8 cellular contexts compared by ENCODE assay signal in the genomic region with DNA sequence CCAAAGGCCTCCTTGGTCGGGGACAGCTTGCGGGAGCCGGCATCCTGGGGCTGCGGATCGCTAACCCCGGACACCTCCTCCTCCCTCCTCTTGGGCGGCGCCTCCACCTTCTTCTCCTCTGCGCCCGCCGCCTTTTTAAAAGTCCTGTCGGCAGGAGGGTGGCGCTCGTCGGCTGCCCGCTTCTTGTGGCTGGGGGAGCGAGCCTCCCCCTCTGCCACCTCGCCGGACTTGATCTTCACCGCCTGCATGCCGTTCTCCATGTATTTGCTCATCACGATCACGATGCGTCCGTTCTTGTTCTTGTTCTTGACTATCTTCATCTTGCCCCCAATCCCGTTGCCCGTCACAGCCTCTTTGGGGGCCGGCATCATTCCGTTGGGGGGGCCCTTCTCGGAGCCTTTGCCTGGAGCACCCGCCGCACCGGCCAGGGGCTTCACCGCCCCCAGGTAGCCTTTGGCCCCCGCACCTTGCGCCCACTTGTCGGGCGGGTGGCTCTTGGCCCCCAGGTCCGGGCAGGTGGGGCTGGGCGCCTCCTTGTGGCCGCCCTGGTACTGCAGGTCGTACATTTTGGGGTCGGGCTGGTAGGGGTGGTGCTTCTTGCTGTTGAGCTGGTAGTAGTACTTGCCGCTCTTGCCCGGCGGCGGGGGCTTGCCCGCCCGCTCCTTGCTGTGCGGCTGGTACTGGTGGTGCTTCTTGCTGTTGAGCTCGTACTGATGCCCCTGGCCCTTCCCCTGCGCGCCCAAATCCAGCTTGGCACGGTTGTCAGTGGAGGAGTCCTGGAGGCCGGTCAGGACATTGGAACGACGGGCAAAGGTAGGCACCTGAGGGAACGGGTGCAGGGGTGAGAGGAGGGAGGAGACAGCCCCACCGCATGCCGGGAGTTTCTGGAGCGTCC. TPM values are rescaled to one million over a fixed set of nuclear protein-coding genes. Genes with fewer than 3 reads are reported as not detected.
DNase-seq lines count a peak whose midpoint lies in the region; ATAC-seq, FAIRE-seq and TF ChIP-seq lines count a peak whose summit lies in the region.

No MANE protein-coding gene starts in this region.

- no peaks in the 10 kb centered on the region for H3K27me3 ChIP-seq in HCT116 (ENCODE audit: insufficient read depth, low read length)
- no peaks in the 10 kb centered on the region; a peak in 2 of 5 replicates for H3K27me3 ChIP-seq in HepG2 (ENCODE audit: control insufficient read depth in 1 of 2, insufficient read depth in 2 of 2, low read length in 2 of 2)

- RAD21 ChIA-PET in HCT116 (lab: Charles Lee; ENCODE audit: low non-redundant PET in 1 of 2, low total read pairs in 2 of 2, uncharacterized antibody in 2 of 2, unreplicated experiment in 2 of 2): interaction anchor here in 1 of 2 experiments (1.1 kb wide), 1 partner anchor 37 kb away, joined by 3 read pairs; no protein-coding TSS in a partner anchor

- ATAC-seq in HCT116 (no peak), HepG2 (no peak), GM18511 (IDR thresholded peaks at IDR 0.05; ENCODE audit: unreplicated experiment) (no peak), GM18907 (IDR thresholded peaks at IDR 0.05; ENCODE audit: unreplicated experiment) (no peak), HG02840 (IDR thresholded peaks at IDR 0.05; ENCODE audit: low FRiP score, unreplicated experiment) (no peak)

- H3K79me2 ChIP-seq in HCT116 (ENCODE audit: insufficient read depth, low read length): peaks cover 52% of the 10 kb centered on the region
- peaks cover 39% of the 10 kb centered on the region for H3K79me2 ChIP-seq in HepG2 (ENCODE audit: insufficient read depth, low read length)

- TF ChIP-seq POLR2A in HCT116 (IDR thresholded peaks at IDR 0.05; ENCODE audit: borderline replicate concordance, extremely low read depth, insufficient read depth, insufficient read length) (no peak), HepG2 (IDR thresholded peaks at IDR 0.05; ENCODE audit: insufficient read depth in 1 of 2, low read depth in 2 of 2, low read length in 2 of 2) (peak in 1 of 2 experiments; percentile 21; a peak in 1 of 4 replicates)

- DNase-seq in AG10803 (ENCODE audit: low read depth) (no peak), HCT116 (ENCODE audit: low read depth, low spot score) (no peak), HepG2 (ENCODE audit: low spot score) (no peak), mucosa of gallbladder (ENCODE audit: low spot score) (no peak)
- DNase-seq in activated naive CD4-positive, alpha-beta T cell treated with anti-CD3 and anti-CD28 coated beads, Interleukin-2, amount 50 U/mL, for 16 hours: peak; percentile 50

- no peaks in the 10 kb centered on the region for H3K9me3 ChIP-seq in HCT116 (ENCODE audit: control insufficient read depth in 1 of 2, insufficient read depth in 1 of 2, low read depth in 1 of 2, low read length in 2 of 2)
- H3K9me3 ChIP-seq in HepG2 (ENCODE audit: low read length): no peaks in the 10 kb centered on the region

- FAIRE-seq in HepG2 (lab: Jason Lieb, UNC): no peak

- H2AFZ ChIP-seq in HCT116 (ENCODE audit: low read depth, low read length, poor library complexity, severe bottlenecking): no peak overlapping the region
- no peak overlapping the region for H2AFZ ChIP-seq in HepG2 (ENCODE audit: low read length)

- no peaks in the 10 kb centered on the region for H3K9me2 ChIP-seq in HCT116 (ENCODE audit: insufficient read depth)

- H3K4me3 ChIP-seq in AG10803 (ENCODE audit: low read length) (no peak overlapping the region), HCT116 (replicated peaks in 1 of 2; ENCODE audit: low read depth in 1 of 2, low read length in 2 of 2) (no peak overlapping the region), HepG2 (replicated peaks in 1 of 3; ENCODE audit: insufficient read depth in 1 of 3, low read depth in 2 of 3, low read length in 3 of 3) (no peak overlapping the region; a peak in 1 of 6 replicates)

- H3K27ac ChIP-seq in HCT116 (ENCODE audit: low read depth, low read length) (peak overlapping the region; percentile 32; the same call in 1 of the 2 replicates), HepG2 (ENCODE audit: extremely low read length, insufficient read depth, low read length) (peak overlapping the region; percentile 8)

- WGBS in HepG2 (ENCODE audit: low lambda C conversion rate): 94% methylated on average over 57 of the region's 61 CpGs

- H3K36me3 ChIP-seq in HCT116 (ENCODE audit: control insufficient read depth in 1 of 2, insufficient read depth in 2 of 2, low read length in 2 of 2) (peaks cover 9 to 18% of the 10 kb centered on the region in 2 experiments; a peak in 2 of 4 replicates), HepG2 (replicated peaks in 1 of 2; ENCODE audit: control insufficient read depth in 1 of 2, insufficient read depth in 2 of 2, low read length in 2 of 2) (peaks cover 11 to 12% of the 10 kb centered on the region in 2 experiments)

- TF ChIP-seq EP300 in HepG2 (IDR thresholded peaks at IDR 0.05; ENCODE audit: low read depth in 2 of 2, low read length in 2 of 2) (no peak), HepG2 (CRISPR knock-in tag; IDR thresholded peaks at IDR 0.05; ENCODE audit: borderline replicate concordance) (no peak)

- H3K9ac ChIP-seq in HCT116 (ENCODE audit: low read length): no peak overlapping the region
- H3K9ac ChIP-seq in HepG2 (ENCODE audit: insufficient read depth, low read depth, low read length): no peak overlapping the region

- H4K20me1 ChIP-seq in HCT116 (ENCODE audit: insufficient read depth) (peaks cover 4% of the 10 kb centered on the region; the same call in 1 of the 2 replicates), HepG2 (ENCODE audit: insufficient read depth, low read length) (peaks cover 44% of the 10 kb centered on the region)

- in situ Hi-C loops in HepG2 (cut with HindIII; ENCODE audit: extremely low pct_ligation_motif_present, low pct_unique_long_range_greater_than_20kb): loop anchor here (5.0 kb wide), 1 partner anchor 157 kb away; no protein-coding TSS in a partner anchor

- intact Hi-C loops in HCT116 (cut with micrococcal nuclease) (loop anchor here (2.0 kb wide), 1 partner anchor 44 kb away; no protein-coding TSS in a partner anchor), HepG2 (cut with micrococcal nuclease; ENCODE audit: unreplicated experiment) (loop anchor here (5.0 to 10.0 kb wide), 3 partner anchors 38 to 90 kb away; partner anchors contain the start of gene CBX8)

- H3K4me1 ChIP-seq in HCT116 (ENCODE audit: control insufficient read depth in 1 of 2, insufficient read depth in 2 of 2, low read length in 2 of 2) (peaks cover 46 to 74% of the 10 kb centered on the region in 2 experiments), HepG2 (ENCODE audit: insufficient read depth, low read length) (peaks cover 63% of the 10 kb centered on the region)

- POLR2A ChIA-PET in HCT116 (lab: Charles Lee) (interaction anchor here (0.9 to 1.4 kb wide), 3 partner anchors 16 to 45 kb away, joined by 3 to 7 read pairs (median 3); no protein-coding TSS in a partner anchor), HepG2 (lab: Yijun Ruan, JAX) (interaction anchor here (0.9 to 11.1 kb wide), 9 partner anchors 10 to 155 kb away, joined by 3 to 274 read pairs (median 5); partner anchors contain the start of gene CBX8)

- TF ChIP-seq RAD21 in HCT116 (IDR thresholded peaks at IDR 0.05; ENCODE audit: low read depth): peak; percentile 64
- peak; percentile 95 for TF ChIP-seq RAD21 in HepG2 (CRISPR knock-in tag; IDR thresholded peaks at IDR 0.05)

- CTCF ChIA-PET in HCT116 (lab: Charles Lee) (interaction anchor here (0.6 to 3.0 kb wide), 12 partner anchors 11 to 91 kb away, joined by 3 to 18 read pairs (median 7); partner anchors contain the start of gene CBX8), HepG2 (lab: Yijun Ruan, JAX; ENCODE audit: low intra/inter-chr PET ratio, low total read pairs) (interaction anchor here (0.6 to 2.1 kb wide), 6 partner anchors 23 to 93 kb away, joined by 3 to 12 read pairs (median 5); no protein-coding TSS in a partner anchor)

- BruUV-seq in HCT116 (replicated peaks; lab: Mats Ljungman, UMichigan) (TSS peak; percentile 1), HepG2 (replicated peaks; lab: Mats Ljungman, UMichigan) (TSS peak; percentile 5)

- TF ChIP-seq CTCF in AG10803 (conservative IDR thresholded peaks at IDR 0.05; ENCODE audit: low read length): peak; percentile 56
- TF ChIP-seq CTCF in HCT116 (IDR thresholded peaks at IDR 0.05 in 2 of 3, conservative IDR thresholded peaks at IDR 0.05 in 1 of 3; ENCODE audit: borderline replicate concordance in 1 of 3, insufficient read depth in 1 of 3, low read depth in 2 of 3, low read length in 2 of 3): peak; percentile 61 to 99 (median 91); a peak in 5 of 6 replicates
- peak; percentile 94 for TF ChIP-seq CTCF in HepG2 (CRISPR knock-in tag; IDR thresholded peaks at IDR 0.05)

- no peak overlapping the region for H3K4me2 ChIP-seq in HCT116 (ENCODE audit: low read length)
- H3K4me2 ChIP-seq in HepG2 (ENCODE audit: low read depth, low read length): no peak overlapping the region

RNA-seq across cellular contexts. Expression of gene CBX4, which starts 4.4 kb away (rescaled TPM):
- total RNA-seq in HCT116 (2021; ENCODE audit: unreplicated experiment) (60.9 TPM), HepG2 (2016; rRNA removed; fragmentation: Illumina TruSeq; extraction: Trizol) (17.1 and 25.8 TPM in 2 replicates), mucosa of gallbladder (36.7 TPM)
- 58.0 and 71.2 TPM in 2 replicates for polyA plus RNA-seq in HCT116 (2012)
- 4.7 and 4.8 TPM in 2 replicates for total RNA-seq in HepG2 (2016; cell fraction: cytosol; rRNA removed; fragmentation: Illumina TruSeq; extraction: Trizol; ENCODE audit: low read depth)
- total RNA-seq in HepG2 (2016; cell fraction: insoluble cytoplasmic fraction; rRNA removed; fragmentation: Illumina TruSeq; extraction: Trizol): 17.7 and 25.2 TPM in 2 replicates
- 13.9 and 15.1 TPM in 2 replicates for total RNA-seq in HepG2 (2016; cell fraction: membrane; rRNA removed; fragmentation: Illumina TruSeq; extraction: Trizol)
- 18.5 and 22.8 TPM in 2 replicates for total RNA-seq in HepG2 (2016; cell fraction: nucleus; rRNA removed; fragmentation: Illumina TruSeq; extraction: Trizol)
- polyA plus RNA-seq in HepG2 (2011; rRNA removed): 50.8 and 61.1 TPM in 2 replicates
- polyA plus RNA-seq in HepG2 (2011; cell fraction: cytosol; rRNA removed): 31.1 and 45.6 TPM in 2 replicates
- 117 and 122 TPM in 2 replicates for polyA plus RNA-seq in HepG2 (2011; cell fraction: nucleus; rRNA removed)
- 27.9 and 32.4 TPM in 2 replicates for polyA plus RNA-seq in HepG2 (2012)
- 3.7 and 4.2 TPM in 2 replicates for polyA plus RNA-seq in HepG2 (2016; cell fraction: cytosol; fragmentation: Illumina TruSeq; extraction: Trizol; ENCODE audit: low read depth)
- polyA plus RNA-seq in HepG2 (2016; cell fraction: insoluble cytoplasmic fraction; fragmentation: Illumina TruSeq; extraction: Trizol; ENCODE audit: low read depth): 29.4 and 33.0 TPM in 2 replicates
- polyA plus RNA-seq in HepG2 (2016; cell fraction: membrane; fragmentation: Illumina TruSeq; extraction: Trizol; ENCODE audit: low read depth): 11.7 and 12.5 TPM in 2 replicates
- 60.4 and 60.8 TPM in 2 replicates for polyA plus RNA-seq in HepG2 (2016; cell fraction: nucleus; fragmentation: Illumina TruSeq; extraction: Trizol; ENCODE audit: insufficient read depth, low read depth)
- 17.1 and 51.0 TPM in 2 replicates for polyA minus RNA-seq in HepG2 (2011; rRNA and poly(A)+ RNA removed; ENCODE audit: low replicate concordance)
- 33.1 and 38.6 TPM in 2 replicates for polyA minus RNA-seq in HepG2 (2011; cell fraction: cytosol; rRNA and poly(A)+ RNA removed)
- 17.8 and 25.2 TPM in 2 replicates for polyA minus RNA-seq in HepG2 (2011; cell fraction: nucleus; rRNA and poly(A)+ RNA removed)

RNA-seq across cellular contexts. Expression of gene CBX8, which starts 37.9 kb away (rescaled TPM):
- 29.0 TPM for total RNA-seq in HCT116 (2021; ENCODE audit: unreplicated experiment)
- 17.3 and 18.1 TPM in 2 replicates for polyA plus RNA-seq in HCT116 (2012)
- 12.0 and 12.6 TPM in 2 replicates for total RNA-seq in HepG2 (2016; rRNA removed; fragmentation: Illumina TruSeq; extraction: Trizol)
- total RNA-seq in HepG2 (2016; cell fraction: cytosol; rRNA removed; fragmentation: Illumina TruSeq; extraction: Trizol; ENCODE audit: low read depth): 1.3 and 2.4 TPM in 2 replicates
- total RNA-seq in HepG2 (2016; cell fraction: insoluble cytoplasmic fraction; rRNA removed; fragmentation: Illumina TruSeq; extraction: Trizol): 12.8 and 13.5 TPM in 2 replicates
- total RNA-seq in HepG2 (2016; cell fraction: membrane; rRNA removed; fragmentation: Illumina TruSeq; extraction: Trizol): 4.8 and 5.6 TPM in 2 replicates
- total RNA-seq in HepG2 (2016; cell fraction: nucleus; rRNA removed; fragmentation: Illumina TruSeq; extraction: Trizol): 5.7 and 8.6 TPM in 2 replicates
- polyA plus RNA-seq in HepG2 (2011; rRNA removed): 0.34 and 0.76 TPM in 2 replicates
- 0.72 and 0.99 TPM in 2 replicates for polyA plus RNA-seq in HepG2 (2011; cell fraction: cytosol; rRNA removed)
- 3.4 and 5.0 TPM in 2 replicates for polyA plus RNA-seq in HepG2 (2011; cell fraction: nucleus; rRNA removed)
- polyA plus RNA-seq in HepG2 (2012): 7.4 and 7.7 TPM in 2 replicates
- 0.54 and 0.80 TPM in 2 replicates for polyA plus RNA-seq in HepG2 (2016; cell fraction: cytosol; fragmentation: Illumina TruSeq; extraction: Trizol; ENCODE audit: low read depth)
- polyA plus RNA-seq in HepG2 (2016; cell fraction: insoluble cytoplasmic fraction; fragmentation: Illumina TruSeq; extraction: Trizol; ENCODE audit: low read depth): 10.9 and 11.0 TPM in 2 replicates
- 1.4 TPM in 2 replicates for polyA plus RNA-seq in HepG2 (2016; cell fraction: membrane; fragmentation: Illumina TruSeq; extraction: Trizol; ENCODE audit: low read depth)
- 15.7 and 18.7 TPM in 2 replicates for polyA plus RNA-seq in HepG2 (2016; cell fraction: nucleus; fragmentation: Illumina TruSeq; extraction: Trizol; ENCODE audit: insufficient read depth, low read depth)
- 1.2 and 1.6 TPM in 2 replicates for polyA minus RNA-seq in HepG2 (2011; rRNA and poly(A)+ RNA removed; ENCODE audit: low replicate concordance)
- polyA minus RNA-seq in HepG2 (2011; cell fraction: cytosol; rRNA and poly(A)+ RNA removed): 1.8 and 1.9 TPM in 2 replicates
- 0.77 and 0.87 TPM in 2 replicates for polyA minus RNA-seq in HepG2 (2011; cell fraction: nucleus; rRNA and poly(A)+ RNA removed)
- total RNA-seq in mucosa of gallbladder: 9.7 TPM

RNA-seq across cellular contexts. Expression of gene CBX2, which starts 56.9 kb away (rescaled TPM):
- total RNA-seq in HCT116 (2021; ENCODE audit: unreplicated experiment) (28.3 TPM), HepG2 (2016; rRNA removed; fragmentation: Illumina TruSeq; extraction: Trizol) (13.0 and 14.5 TPM in 2 replicates), mucosa of gallbladder (1.2 TPM)
- polyA plus RNA-seq in HCT116 (2012): 8.8 and 9.6 TPM in 2 replicates
- total RNA-seq in HepG2 (2016; cell fraction: cytosol; rRNA removed; fragmentation: Illumina TruSeq; extraction: Trizol; ENCODE audit: low read depth): 6.8 and 7.5 TPM in 2 replicates
- 11.8 and 15.7 TPM in 2 replicates for total RNA-seq in HepG2 (2016; cell fraction: insoluble cytoplasmic fraction; rRNA removed; fragmentation: Illumina TruSeq; extraction: Trizol)
- 9.1 and 10.9 TPM in 2 replicates for total RNA-seq in HepG2 (2016; cell fraction: membrane; rRNA removed; fragmentation: Illumina TruSeq; extraction: Trizol)
- total RNA-seq in HepG2 (2016; cell fraction: nucleus; rRNA removed; fragmentation: Illumina TruSeq; extraction: Trizol): 11.8 and 14.3 TPM in 2 replicates
- 31.1 and 40.2 TPM in 2 replicates for polyA plus RNA-seq in HepG2 (2011; rRNA removed)
- 25.9 and 34.2 TPM in 2 replicates for polyA plus RNA-seq in HepG2 (2011; cell fraction: cytosol; rRNA removed)
- 90.7 and 95.7 TPM in 2 replicates for polyA plus RNA-seq in HepG2 (2011; cell fraction: nucleus; rRNA removed)
- 41.2 and 46.2 TPM in 2 replicates for polyA plus RNA-seq in HepG2 (2012)
- 4.2 and 5.6 TPM in 2 replicates for polyA plus RNA-seq in HepG2 (2016; cell fraction: cytosol; fragmentation: Illumina TruSeq; extraction: Trizol; ENCODE audit: low read depth)
- 9.1 and 12.0 TPM in 2 replicates for polyA plus RNA-seq in HepG2 (2016; cell fraction: insoluble cytoplasmic fraction; fragmentation: Illumina TruSeq; extraction: Trizol; ENCODE audit: low read depth)
- 3.9 and 6.0 TPM in 2 replicates for polyA plus RNA-seq in HepG2 (2016; cell fraction: membrane; fragmentation: Illumina TruSeq; extraction: Trizol; ENCODE audit: low read depth)
- polyA plus RNA-seq in HepG2 (2016; cell fraction: nucleus; fragmentation: Illumina TruSeq; extraction: Trizol; ENCODE audit: insufficient read depth, low read depth): 18.6 and 21.1 TPM in 2 replicates
- 42.9 and 69.2 TPM in 2 replicates for polyA minus RNA-seq in HepG2 (2011; rRNA and poly(A)+ RNA removed; ENCODE audit: low replicate concordance)
- 31.2 and 31.6 TPM in 2 replicates for polyA minus RNA-seq in HepG2 (2011; cell fraction: cytosol; rRNA and poly(A)+ RNA removed)
- 17.8 and 22.4 TPM in 2 replicates for polyA minus RNA-seq in HepG2 (2011; cell fraction: nucleus; rRNA and poly(A)+ RNA removed)
